13 cellular contexts compared by ENCODE assay signal in the genomic region with DNA sequence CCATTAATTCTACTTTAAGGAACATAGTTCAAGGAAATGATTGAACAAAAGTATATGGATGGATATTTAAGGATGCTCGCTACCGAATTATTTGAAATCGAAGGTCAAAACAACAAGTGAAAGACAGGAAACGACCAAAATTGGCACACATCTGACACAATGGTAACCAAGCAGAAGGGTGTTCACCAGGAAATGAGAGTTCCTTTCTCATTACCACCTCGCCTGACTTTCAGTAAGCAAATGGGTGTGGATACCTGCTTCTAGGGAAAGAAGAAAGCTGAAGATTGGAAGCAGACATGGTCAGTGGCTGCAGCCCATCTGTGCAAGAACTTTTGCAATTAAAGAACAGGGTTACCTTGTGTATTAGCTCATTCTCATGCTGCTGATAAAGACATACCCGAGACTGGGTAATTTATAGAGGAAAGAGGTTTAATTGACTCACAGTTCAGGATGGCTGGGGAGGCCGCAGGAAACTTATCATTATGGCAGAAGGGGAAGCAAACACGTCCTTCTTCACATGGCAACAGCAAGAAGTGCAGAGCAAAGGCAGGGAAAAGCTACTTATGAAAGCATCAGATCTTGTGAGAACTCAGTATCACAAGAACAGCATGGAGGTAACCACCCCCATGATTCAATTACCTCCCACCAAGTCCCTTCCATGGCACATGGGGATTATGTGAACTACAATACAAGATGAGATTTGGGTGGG. TPM values are rescaled to one million over a fixed set of nuclear protein-coding genes. Genes with fewer than 3 reads are reported as not detected.
DNase-seq lines count a peak whose midpoint lies in the region; ATAC-seq and TF ChIP-seq lines count a peak whose summit lies in the region.
"Had no signal": no experiment of that assay in that cellular context is flagged by ENCODE, and none has a peak within 500 bp of the region (broad histone marks: within the 10 kb centered on the region; RNA-seq: fewer than 3 reads in every experiment).

No MANE protein-coding gene starts in this region.

- peak overlapping the region; percentile 41 for H3K4me2 ChIP-seq in OCI-LY3 (ENCODE audit: low read length)

- DNase-seq in heart right ventricle (no peak), cardiac septum (ENCODE audit: low spot score) (no peak), endothelial cell (ENCODE audit: low spot score) (no peak), putamen (ENCODE audit: low spot score) (no peak), NCI-H774 (lab: John Stamatoyannopoulos, UW) (no peak), HPDE6-E6E7 (ENCODE audit: extremely low spot score) (no peak)
- DNase-seq: hippocampal formation, left colon, posterior cingulate gyrus had no signal

- no peak overlapping the region for H3K4me3 Mint-ChIP-seq in endothelial cell (ENCODE audit: unreplicated experiment)

- peak; percentile 40 to 72 (median 56) for ATAC-seq in heart right ventricle
- ATAC-seq: left colon had no signal

- intact Hi-C loops in heart right ventricle (cut with DNase I) (no loop called here), cardiac septum (cut with DNase I) (no loop called here)

- H3K9me3 ChIP-seq in heart right ventricle (no peaks in the 10 kb centered on the region), OCI-LY3 (ENCODE audit: insufficient read depth, low read length) (no peaks in the 10 kb centered on the region), subcutaneous abdominal adipose tissue (ENCODE audit: control insufficient read depth in 5 of 5, low read length in 5 of 5) (no peaks in the 10 kb centered on the region)
- H3K9me3 ChIP-seq: SJSA1 had no signal

- H3K27ac ChIP-seq in heart right ventricle, result peak overlapping the region in 9 of 10 donors; percentile 0 to 82 (median 38)
- no peak overlapping the region for H3K27ac ChIP-seq in OCI-LY3 (ENCODE audit: low read length)
- H3K27ac ChIP-seq in subcutaneous abdominal adipose tissue (ENCODE audit: low read depth, low read length), result peak overlapping the region; percentile 39
- H3K27ac ChIP-seq: HL-60, SJSA1 had no signal

- H3K36me3 Mint-ChIP-seq in endothelial cell (ENCODE audit: low read depth, unreplicated experiment), result no peaks in the 10 kb centered on the region

- no peaks in the 10 kb centered on the region for H3K36me3 ChIP-seq in heart right ventricle
- no peaks in the 10 kb centered on the region for H3K36me3 ChIP-seq in OCI-LY3 (replicated peaks; ENCODE audit: low read depth, low read length)
- no peaks in the 10 kb centered on the region for H3K36me3 ChIP-seq in subcutaneous abdominal adipose tissue (ENCODE audit: control insufficient read depth in 5 of 5, insufficient read depth in 5 of 5, low read length in 5 of 5)
- H3K36me3 ChIP-seq: SJSA1 had no signal

- TF ChIP-seq CTCF in heart right ventricle (IDR thresholded peaks at IDR 0.05) (no peak), OCI-LY3 (IDR thresholded peaks at IDR 0.05; ENCODE audit: low read depth, low read length) (no peak), endothelial cell (IDR thresholded peaks at IDR 0.05; ENCODE audit: unreplicated experiment) (no peak)

- no peaks in the 10 kb centered on the region for H4K20me1 ChIP-seq in OCI-LY3 (ENCODE audit: insufficient read depth, low read length)

- H3K4me1 Mint-ChIP-seq in endothelial cell (ENCODE audit: unreplicated experiment), result peaks cover 11% of the 10 kb centered on the region

- no peak overlapping the region for H3K4me3 ChIP-seq in heart right ventricle
- peak overlapping the region; percentile 10; the same call in 1 of the 2 replicates for H3K4me3 ChIP-seq in OCI-LY3 (ENCODE audit: low read length)
- no peak overlapping the region for H3K4me3 ChIP-seq in subcutaneous abdominal adipose tissue (ENCODE audit: low read depth in 1 of 5, low read length in 5 of 5)
- H3K4me3 ChIP-seq: SJSA1 had no signal

- H3K27me3 Mint-ChIP-seq in endothelial cell (ENCODE audit: unreplicated experiment), result no peaks in the 10 kb centered on the region

- no peaks in the 10 kb centered on the region for H3K9me3 Mint-ChIP-seq in endothelial cell (ENCODE audit: unreplicated experiment)

- no peak overlapping the region for H3K9ac ChIP-seq in OCI-LY3 (ENCODE audit: low read length)
- H3K9ac ChIP-seq in subcutaneous abdominal adipose tissue (ENCODE audit: low read length in 5 of 5), result no peak overlapping the region

- H3K27me3 ChIP-seq in heart right ventricle, result no peaks in the 10 kb centered on the region
- H3K27me3 ChIP-seq in OCI-LY3 (ENCODE audit: low read depth, low read length), result no peaks in the 10 kb centered on the region
- H3K27me3 ChIP-seq in subcutaneous abdominal adipose tissue (ENCODE audit: control insufficient read depth in 5 of 5, insufficient read depth in 4 of 5, low read length in 5 of 5), result no peaks in the 10 kb centered on the region

- H2AFZ ChIP-seq in OCI-LY3 (ENCODE audit: low read depth, low read length), result no peak overlapping the region; the same call in 1 of the 2 replicates

- no peaks in the 10 kb centered on the region for H3K79me2 ChIP-seq in OCI-LY3 (ENCODE audit: low read length)

- 55 to 73% methylated on average over 8 of the region's 8 CpGs for WGBS in heart right ventricle, 2 donors

- peak overlapping the region; percentile 81 for H3K27ac Mint-ChIP-seq in endothelial cell (ENCODE audit: unreplicated experiment)

- H3K4me1 ChIP-seq in heart right ventricle, result peaks cover 0 to 36% (median 14%) of the 10 kb centered on the region in 9 donors
- peaks cover 33% of the 10 kb centered on the region for H3K4me1 ChIP-seq in OCI-LY3 (ENCODE audit: low read length)
- peaks cover 2 to 24% (median 5%) of the 10 kb centered on the region in 5 donors for H3K4me1 ChIP-seq in subcutaneous abdominal adipose tissue (ENCODE audit: control insufficient read depth in 5 of 5, insufficient read depth in 5 of 5, low read length in 5 of 5)
- H3K4me1 ChIP-seq: SJSA1 had no signal

RNA-seq across cellular contexts. Expression of a gene that starts 6.2 kb away (rescaled TPM):
- total RNA-seq in heart right ventricle (10 to 100 TPM; 10.9 to 27.3 (median 18.6) TPM), cardiac septum (16.6 TPM), endothelial cell (ENCODE audit: unreplicated experiment) (1.6 TPM)
- 10 to 100 TPM; 17.4 to 28.5 TPM for polyA plus RNA-seq in heart right ventricle
- total RNA-seq: SJSA1 had no signal
